ENCODE assay signal across 1 cellular context in genomic region chr1:30718636-30719405, GRCh38.
TF ChIP-seq lines count a peak whose summit lies in the region.

No MANE protein-coding gene starts in this region.

TF ChIP-seq in HepG2, 621 proteins besides CTCF, POLR2A, EP300 and RAD21 (continued from another document and continues in another):
- peak; percentile 88; the same call in 1 of the 2 replicates for TF ChIP-seq ZNF33B (CRISPR knock-in tag; IDR thresholded peaks at IDR 0.05)
- peak; percentile 57 for TF ChIP-seq SALL1 (CRISPR knock-in tag; IDR thresholded peaks at IDR 0.05)
- TF ChIP-seq ZBTB10 (CRISPR knock-in tag; IDR thresholded peaks at IDR 0.05; ENCODE audit: borderline replicate concordance), result no peak
- TF ChIP-seq ZNF24 (IDR thresholded peaks at IDR 0.05), result no peak
- TF ChIP-seq WIZ (CRISPR knock-in tag; IDR thresholded peaks at IDR 0.05), result peak; percentile 75
- TF ChIP-seq, protein P1, sequence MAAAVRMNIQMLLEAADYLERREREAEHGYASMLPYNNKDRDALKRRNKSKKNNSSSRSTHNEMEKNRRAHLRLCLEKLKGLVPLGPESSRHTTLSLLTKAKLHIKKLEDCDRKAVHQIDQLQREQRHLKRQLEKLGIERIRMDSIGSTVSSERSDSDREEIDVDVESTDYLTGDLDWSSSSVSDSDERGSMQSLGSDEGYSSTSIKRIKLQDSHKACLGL (CRISPR knock-in tag; IDR thresholded peaks at IDR 0.05), result peak; percentile 96
- TF ChIP-seq ZFP36L2 (CRISPR knock-in tag; IDR thresholded peaks at IDR 0.05), result 0 out of 2 replicates have a peak, but pooled peaks have one; percentile 76
- TF ChIP-seq ZKSCAN1 (IDR thresholded peaks at IDR 0.05; ENCODE audit: low read length), result no peak
- no peak for TF ChIP-seq TAF15 (IDR thresholded peaks at IDR 0.05; ENCODE audit: low read depth, low read length, poor library complexity, severe bottlenecking)
- TF ChIP-seq POGK (CRISPR knock-in tag; conservative IDR thresholded peaks at IDR 0.05), result no peak
- no peak for TF ChIP-seq ELF4 (CRISPR knock-in tag; IDR thresholded peaks at IDR 0.05; ENCODE audit: borderline replicate concordance)
- TF ChIP-seq, protein P2, sequence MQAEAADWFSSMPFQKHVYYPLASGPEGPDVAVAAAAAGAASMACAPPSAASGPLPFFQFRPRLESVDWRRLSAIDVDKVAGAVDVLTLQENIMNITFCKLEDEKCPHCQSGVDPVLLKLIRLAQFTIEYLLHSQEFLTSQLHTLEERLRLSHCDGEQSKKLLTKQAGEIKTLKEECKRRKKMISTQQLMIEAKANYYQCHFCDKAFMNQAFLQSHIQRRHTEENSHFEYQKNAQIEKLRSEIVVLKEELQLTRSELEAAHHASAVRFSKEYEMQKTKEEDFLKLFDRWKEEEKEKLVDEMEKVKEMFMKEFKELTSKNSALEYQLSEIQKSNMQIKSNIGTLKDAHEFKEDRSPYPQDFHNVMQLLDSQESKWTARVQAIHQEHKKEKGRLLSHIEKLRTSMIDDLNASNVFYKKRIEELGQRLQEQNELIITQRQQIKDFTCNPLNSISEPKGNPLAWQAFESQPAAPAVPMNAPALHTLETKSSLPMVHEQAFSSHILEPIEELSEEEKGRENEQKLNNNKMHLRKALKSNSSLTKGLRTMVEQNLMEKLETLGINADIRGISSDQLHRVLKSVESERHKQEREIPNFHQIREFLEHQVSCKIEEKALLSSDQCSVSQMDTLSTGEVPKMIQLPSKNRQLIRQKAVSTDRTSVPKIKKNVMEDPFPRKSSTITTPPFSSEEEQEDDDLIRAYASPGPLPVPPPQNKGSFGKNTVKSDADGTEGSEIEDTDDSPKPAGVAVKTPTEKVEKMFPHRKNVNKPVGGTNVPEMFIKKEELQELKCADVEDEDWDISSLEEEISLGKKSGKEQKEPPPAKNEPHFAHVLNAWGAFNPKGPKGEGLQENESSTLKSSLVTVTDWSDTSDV (CRISPR knock-in tag; IDR thresholded peaks at IDR 0.05), result peak; percentile 30; the same call in 1 of the 2 replicates
- no peak for TF ChIP-seq SUZ12 (IDR thresholded peaks at IDR 0.05; ENCODE audit: low read depth, low read length)
- TF ChIP-seq ZNF207 (IDR thresholded peaks at IDR 0.05; ENCODE audit: borderline replicate concordance), result no peak
- no peak for TF ChIP-seq ZSCAN22 (CRISPR knock-in tag; IDR thresholded peaks at IDR 0.05)
- no peak for TF ChIP-seq HNRNPK (IDR thresholded peaks at IDR 0.05; ENCODE audit: low read depth, low read length, poor library complexity, severe bottlenecking)
- 0 out of 2 replicates have a peak, but pooled peaks have one; percentile 26 for TF ChIP-seq ZNF629 (CRISPR knock-in tag; conservative IDR thresholded peaks at IDR 0.05)
- peak; percentile 81; the same call in 1 of the 2 replicates for TF ChIP-seq NFIB (CRISPR knock-in tag; IDR thresholded peaks at IDR 0.05; ENCODE audit: borderline replicate concordance)
- TF ChIP-seq SRSF9 (IDR thresholded peaks at IDR 0.05; ENCODE audit: borderline replicate concordance, insufficient read depth, low read depth, low read length, poor library complexity, severe bottlenecking), result no peak
- TF ChIP-seq ZNF749 (CRISPR knock-in tag; IDR thresholded peaks at IDR 0.05; ENCODE audit: borderline replicate concordance), result peak; percentile 88; the same call in 1 of the 2 replicates
- TF ChIP-seq ZBTB3 (CRISPR knock-in tag; IDR thresholded peaks at IDR 0.05; ENCODE audit: borderline replicate concordance, low read depth), result peak; percentile 61; the same call in 1 of the 2 replicates
- no peak for TF ChIP-seq NFE2 (CRISPR knock-in tag; IDR thresholded peaks at IDR 0.05)
- TF ChIP-seq ZNF776 (CRISPR knock-in tag; IDR thresholded peaks at IDR 0.05), result peak; percentile 60; the same call in 1 of the 2 replicates
- TF ChIP-seq ZNF230 (CRISPR knock-in tag; IDR thresholded peaks at IDR 0.05), result peak; percentile 89; the same call in 1 of the 2 replicates
- TF ChIP-seq ZNF510 (CRISPR knock-in tag; IDR thresholded peaks at IDR 0.05; ENCODE audit: low read depth), result no peak
- TF ChIP-seq ZNF879 (CRISPR knock-in tag; IDR thresholded peaks at IDR 0.05), result peak; percentile 89
- TF ChIP-seq, protein P3, sequence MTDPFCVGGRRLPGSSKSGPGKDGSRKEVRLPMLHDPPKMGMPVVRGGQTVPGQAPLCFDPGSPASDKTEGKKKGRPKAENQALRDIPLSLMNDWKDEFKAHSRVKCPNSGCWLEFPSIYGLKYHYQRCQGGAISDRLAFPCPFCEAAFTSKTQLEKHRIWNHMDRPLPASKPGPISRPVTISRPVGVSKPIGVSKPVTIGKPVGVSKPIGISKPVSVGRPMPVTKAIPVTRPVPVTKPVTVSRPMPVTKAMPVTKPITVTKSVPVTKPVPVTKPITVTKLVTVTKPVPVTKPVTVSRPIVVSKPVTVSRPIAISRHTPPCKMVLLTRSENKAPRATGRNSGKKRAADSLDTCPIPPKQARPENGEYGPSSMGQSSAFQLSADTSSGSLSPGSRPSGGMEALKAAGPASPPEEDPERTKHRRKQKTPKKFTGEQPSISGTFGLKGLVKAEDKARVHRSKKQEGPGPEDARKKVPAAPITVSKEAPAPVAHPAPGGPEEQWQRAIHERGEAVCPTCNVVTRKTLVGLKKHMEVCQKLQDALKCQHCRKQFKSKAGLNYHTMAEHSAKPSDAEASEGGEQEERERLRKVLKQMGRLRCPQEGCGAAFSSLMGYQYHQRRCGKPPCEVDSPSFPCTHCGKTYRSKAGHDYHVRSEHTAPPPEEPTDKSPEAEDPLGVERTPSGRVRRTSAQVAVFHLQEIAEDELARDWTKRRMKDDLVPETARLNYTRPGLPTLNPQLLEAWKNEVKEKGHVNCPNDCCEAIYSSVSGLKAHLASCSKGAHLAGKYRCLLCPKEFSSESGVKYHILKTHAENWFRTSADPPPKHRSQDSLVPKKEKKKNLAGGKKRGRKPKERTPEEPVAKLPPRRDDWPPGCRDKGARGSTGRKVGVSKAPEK (CRISPR knock-in tag; IDR thresholded peaks at IDR 0.05; ENCODE audit: borderline replicate concordance), result no peak
- 0 out of 2 replicates have a peak, but pooled peaks have one; percentile 47 for TF ChIP-seq TFDP2 (CRISPR knock-in tag; IDR thresholded peaks at IDR 0.05)
- peak; percentile 51; the same call in 1 of the 2 replicates for TF ChIP-seq HBP1 (CRISPR knock-in tag; IDR thresholded peaks at IDR 0.05; ENCODE audit: low read depth)
- no peak for TF ChIP-seq LRRFIP1 (CRISPR knock-in tag; conservative IDR thresholded peaks at IDR 0.05)
- TF ChIP-seq AGO1 (IDR thresholded peaks at IDR 0.05; ENCODE audit: low read depth, low read length, poor library complexity, severe bottlenecking), result no peak
- peak; percentile 50; the same call in 1 of the 2 replicates for TF ChIP-seq HIC2 (CRISPR knock-in tag; IDR thresholded peaks at IDR 0.05; ENCODE audit: low read depth)
- TF ChIP-seq, protein P4, sequence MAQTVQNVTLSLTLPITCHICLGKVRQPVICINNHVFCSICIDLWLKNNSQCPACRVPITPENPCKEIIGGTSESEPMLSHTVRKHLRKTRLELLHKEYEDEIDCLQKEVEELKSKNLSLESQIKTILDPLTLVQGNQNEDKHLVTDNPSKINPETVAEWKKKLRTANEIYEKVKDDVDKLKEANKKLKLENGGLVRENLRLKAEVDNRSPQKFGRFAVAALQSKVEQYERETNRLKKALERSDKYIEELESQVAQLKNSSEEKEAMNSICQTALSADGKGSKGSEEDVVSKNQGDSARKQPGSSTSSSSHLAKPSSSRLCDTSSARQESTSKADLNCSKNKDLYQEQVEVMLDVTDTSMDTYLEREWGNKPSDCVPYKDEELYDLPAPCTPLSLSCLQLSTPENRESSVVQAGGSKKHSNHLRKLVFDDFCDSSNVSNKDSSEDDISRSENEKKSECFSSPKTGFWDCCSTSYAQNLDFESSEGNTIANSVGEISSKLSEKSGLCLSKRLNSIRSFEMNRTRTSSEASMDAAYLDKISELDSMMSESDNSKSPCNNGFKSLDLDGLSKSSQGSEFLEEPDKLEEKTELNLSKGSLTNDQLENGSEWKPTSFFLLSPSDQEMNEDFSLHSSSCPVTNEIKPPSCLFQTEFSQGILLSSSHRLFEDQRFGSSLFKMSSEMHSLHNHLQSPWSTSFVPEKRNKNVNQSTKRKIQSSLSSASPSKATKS (CRISPR knock-in tag; IDR thresholded peaks at IDR 0.05), result 0 out of 2 replicates have a peak, but pooled peaks have one; percentile 48
- TF ChIP-seq HMGA1 (CRISPR knock-in tag; conservative IDR thresholded peaks at IDR 0.05), result no peak
- TF ChIP-seq ZNF282 (IDR thresholded peaks at IDR 0.05; ENCODE audit: partially characterized antibody), result no peak
- TF ChIP-seq ZNF333 (CRISPR knock-in tag; IDR thresholded peaks at IDR 0.05; ENCODE audit: borderline replicate concordance), result peak; percentile 95
- TF ChIP-seq NKX3-1 (CRISPR knock-in tag; IDR thresholded peaks at IDR 0.05), result peak; percentile 66; the same call in 1 of the 2 replicates
- TF ChIP-seq SRSF4 (IDR thresholded peaks at IDR 0.05; ENCODE audit: low read depth, low read length, poor library complexity, severe bottlenecking), result no peak
- TF ChIP-seq SMAD1 (CRISPR knock-in tag; IDR thresholded peaks at IDR 0.05; ENCODE audit: borderline replicate concordance, low read depth), result peak; percentile 58; the same call in 1 of the 2 replicates
